ENCODE assay signal across 9 cellular contexts in genomic region chr11:67082071-67082791, GRCh38. TPM values are rescaled to one million over a fixed set of nuclear protein-coding genes. Genes with fewer than 3 reads are reported as not detected.
A peak's percentile ranks its signal among the peaks of the same experiment; 100 is the strongest.
DNase-seq lines count a peak whose midpoint lies in the region; ATAC-seq and TF ChIP-seq lines count a peak whose summit lies in the region.
"Had no signal": no experiment of that assay in that cellular context is flagged by ENCODE, and none has a peak within 500 bp of the region (broad histone marks: within the 10 kb centered on the region; RNA-seq: fewer than 3 reads in every experiment).

No MANE protein-coding gene starts in this region.

- no TSS peak for BruUV-seq in mammary epithelial cell (replicated peaks; lab: Mats Ljungman, UMichigan)

- H2BK15ac ChIP-seq in mesendoderm (replicated peaks; ENCODE audit: low read depth) = no peak overlapping the region

- intact Hi-C loops in mammary epithelial cell (cut with micrococcal nuclease) = no loop called here

- peak overlapping the region; percentile 55 for H2AFZ ChIP-seq in mammary epithelial cell (ENCODE audit: low read depth, low read length)

- H3K9me3 ChIP-seq in DOHH2 (ENCODE audit: control insufficient read depth, insufficient read depth, low read length) (no peaks in the 10 kb centered on the region), mammary epithelial cell (replicated peaks; ENCODE audit: insufficient read depth, low read length) (no peaks in the 10 kb centered on the region)

- no peak overlapping the region for H3K18ac ChIP-seq in mesendoderm (ENCODE audit: low read length)

- DNase-seq in NCI-H460 (ENCODE audit: extremely low read depth, low read depth) (peak; percentile 19), mammary epithelial cell (no peak), mesendoderm (peak; percentile 69), HEK293T (ENCODE audit: extremely low spot score) (no peak), osteocyte (ENCODE audit: extremely low spot score, unreplicated experiment) (no peak), NCI-H1417 (lab: John Stamatoyannopoulos, UW) (no peak)
- DNase-seq: amniotic stem cell had no signal

- H3K79me2 ChIP-seq in DOHH2 (ENCODE audit: control insufficient read depth, low read length) (no peaks in the 10 kb centered on the region), mammary epithelial cell (ENCODE audit: insufficient read depth, low read length) (no peaks in the 10 kb centered on the region), mesendoderm (ENCODE audit: control insufficient read depth, insufficient read depth, low read length) (no peaks in the 10 kb centered on the region)

- no peak overlapping the region for H3K4me3 Mint-ChIP-seq in osteocyte (ENCODE audit: unreplicated experiment)

- in situ Hi-C loops in mammary epithelial cell (cut with MboI; ENCODE audit: low sequenced_read_pairs in 2 of 2) = no loop called here

- CTCF ChIA-PET in mammary epithelial cell (lab: Charles Lee; ENCODE audit: low non-redundant PET) = no interaction called here
- CTCF ChIA-PET in HEK293T (lab: Yijun Ruan, JAX) = interaction anchor here (0.5 to 1.4 kb wide), 19 partner anchors 9 to 260 kb away, joined by 3 to 8 read pairs (median 3); partner anchors contain the start of gene SYT12

- no peak overlapping the region for H4K8ac ChIP-seq in mesendoderm (ENCODE audit: low read depth, low read length)

- H3K4me2 ChIP-seq in DOHH2 (ENCODE audit: low read length) (peak overlapping the region; percentile 66), mammary epithelial cell (ENCODE audit: insufficient read depth, low read depth, low read length) (peak overlapping the region; percentile 46), mesendoderm (ENCODE audit: low read length) (peak overlapping the region; percentile 35)

- ATAC-seq in GM18907 (IDR thresholded peaks at IDR 0.05; ENCODE audit: unreplicated experiment) = no peak

- H2AK5ac ChIP-seq in mesendoderm (ENCODE audit: low read length) = no peak overlapping the region

- peaks cover 25% of the 10 kb centered on the region for H3K4me1 Mint-ChIP-seq in osteocyte (ENCODE audit: unreplicated experiment)

- H3K4me1 ChIP-seq in DOHH2 (ENCODE audit: control insufficient read depth, low read length) (peaks cover 12% of the 10 kb centered on the region), mammary epithelial cell (ENCODE audit: insufficient read depth, low read length) (peaks cover 30% of the 10 kb centered on the region), mesendoderm (ENCODE audit: control insufficient read depth, low read depth, low read length) (no peaks in the 10 kb centered on the region)

- no peaks in the 10 kb centered on the region for H3K36me3 Mint-ChIP-seq in osteocyte (ENCODE audit: unreplicated experiment)

- H3K27ac ChIP-seq in DOHH2 (ENCODE audit: low read depth, low read length) (no peak overlapping the region), mammary epithelial cell (ENCODE audit: insufficient read depth, low read depth, low read length) (no peak overlapping the region), mesendoderm (ENCODE audit: low read depth, low read length) (no peak overlapping the region)

- H3F3A ChIP-seq in DOHH2 (ENCODE audit: control insufficient read depth, insufficient read depth) = no peaks in the 10 kb centered on the region

- no peaks in the 10 kb centered on the region for H3K9me3 Mint-ChIP-seq in osteocyte (ENCODE audit: unreplicated experiment)

- H3K27me3 Mint-ChIP-seq in osteocyte (ENCODE audit: unreplicated experiment) = no peaks in the 10 kb centered on the region

- no peak overlapping the region for H2BK5ac ChIP-seq in mesendoderm (ENCODE audit: low read length)

- no peaks in the 10 kb centered on the region for H3K79me1 ChIP-seq in mesendoderm (ENCODE audit: low read length)

- no peak overlapping the region for H3K4ac ChIP-seq in mesendoderm (ENCODE audit: low read depth, low read length)

- H4K5ac ChIP-seq in mesendoderm (ENCODE audit: low read length) = no peak overlapping the region

- H4K20me1 ChIP-seq in DOHH2 (ENCODE audit: control insufficient read depth, insufficient read depth, low read depth, low read length) (no peaks in the 10 kb centered on the region), mammary epithelial cell (ENCODE audit: insufficient read depth, low read length) (no peaks in the 10 kb centered on the region)

- H3K27me3 ChIP-seq in DOHH2 (ENCODE audit: control insufficient read depth, low read length) = peaks cover 5% of the 10 kb centered on the region
- no peaks in the 10 kb centered on the region for H3K27me3 ChIP-seq in mammary epithelial cell (ENCODE audit: insufficient read depth, low read length)
- H3K27me3 ChIP-seq in mesendoderm (ENCODE audit: insufficient read depth, low read length, poor library complexity) = no peaks in the 10 kb centered on the region

- no peak overlapping the region for H3K27ac Mint-ChIP-seq in osteocyte (ENCODE audit: unreplicated experiment)

- dilution Hi-C loops in mammary epithelial cell (cut with HindIII; ENCODE audit: low sequenced_read_pairs) = no loop called here

- H3K9me2 ChIP-seq in DOHH2 (replicated peaks; ENCODE audit: control insufficient read depth, low read length) = no peaks in the 10 kb centered on the region

- TF ChIP-seq CTCF in DOHH2 (IDR thresholded peaks at IDR 0.05; ENCODE audit: low read depth, low read length, poor library complexity, severe bottlenecking) (no peak), mammary epithelial cell (conservative IDR thresholded peaks at IDR 0.05 in 1 of 2, IDR thresholded peaks at IDR 0.05 in 1 of 2; ENCODE audit: extremely low read depth in 1 of 2, insufficient read depth in 1 of 2, low read depth in 1 of 2, low read length in 2 of 2) (peak in 1 of 2 donors; percentile 24), osteocyte (IDR thresholded peaks at IDR 0.05) (no peak)

- POLR2A ChIA-PET in HEK293T (lab: Yijun Ruan, JAX) = interaction anchor here (0.6 to 1.4 kb wide), 4 partner anchors 8 to 235 kb away, joined by 3 to 6 read pairs (median 4); partner anchors contain the start of gene GRK2

- no peaks in the 10 kb centered on the region for H3K36me3 ChIP-seq in DOHH2 (ENCODE audit: control insufficient read depth, low read length)
- no peaks in the 10 kb centered on the region for H3K36me3 ChIP-seq in mammary epithelial cell (ENCODE audit: insufficient read depth, low read length)
- H3K36me3 ChIP-seq in mesendoderm (ENCODE audit: control insufficient read depth, insufficient read depth, low read length) = no peaks in the 10 kb centered on the region

- H3K9ac ChIP-seq in mammary epithelial cell (ENCODE audit: insufficient read depth, low read length) (no peak overlapping the region), mesendoderm (ENCODE audit: low read length) (no peak overlapping the region)

- H3K56ac ChIP-seq in mesendoderm (ENCODE audit: low read length) = peak overlapping the region; percentile 28

- 53% methylated on average over 19 of the region's 20 CpGs for WGBS in mammary epithelial cell (ENCODE audit: low coverage, missing lambda C conversion rate)
- no CpG with 5 or more reads among the region's 20 CpGs for WGBS in mesendoderm (ENCODE audit: extremely low coverage, insufficient coverage, low lambda C conversion rate)

- H3K23ac ChIP-seq in mesendoderm (ENCODE audit: low read length) = no peak overlapping the region

- peak overlapping the region; percentile 37 for H3K4me3 ChIP-seq in DOHH2 (ENCODE audit: low read length)
- H3K4me3 ChIP-seq in mammary epithelial cell (replicated peaks in 1 of 3; ENCODE audit: insufficient read depth in 1 of 3, low read depth in 2 of 3, low read length in 3 of 3) = no peak overlapping the region
- no peak overlapping the region for H3K4me3 ChIP-seq in mesendoderm (ENCODE audit: low read length)

- no peak overlapping the region for H2BK120ac ChIP-seq in mesendoderm (ENCODE audit: low read depth, low read length)

TF ChIP-seq in HEK293T, 16 proteins besides CTCF, POLR2A, EP300 and RAD21 (continues in another document):
- TF ChIP-seq NFRKB (IDR thresholded peaks at IDR 0.05) (no peak), FOXA1 (IDR thresholded peaks at IDR 0.05) (no peak), SUZ12 (IDR thresholded peaks at IDR 0.05) (no peak), TARDBP (IDR thresholded peaks at IDR 0.05) (no peak), CTBP1 (IDR thresholded peaks at IDR 0.05; ENCODE audit: borderline replicate concordance) (no peak), HDGF (IDR thresholded peaks at IDR 0.05; ENCODE audit: borderline replicate concordance) (no peak), FOXM1 (IDR thresholded peaks at IDR 0.05; ENCODE audit: borderline replicate concordance) (no peak), ELF4 (IDR thresholded peaks at IDR 0.05) (no peak), SP1 (IDR thresholded peaks at IDR 0.05) (no peak), L3MBTL2 (conservative IDR thresholded peaks at IDR 0.05) (no peak), ARNT (IDR thresholded peaks at IDR 0.05) (no peak), LEF1 (IDR thresholded peaks at IDR 0.05; ENCODE audit: borderline replicate concordance) (no peak)

RNA-seq across cellular contexts. Expression of gene RHOD, which starts 25.6 kb away (rescaled TPM):
- total RNA-seq in NCI-H460 (2014; rRNA removed; shearing (Covaris generic)) = 6.5 and 8.9 TPM in 2 replicates
- polyA plus RNA-seq in NCI-H460 (2014; cell fraction: nucleus; rRNA removed) = 7.0 and 12.4 TPM in 2 replicates
- total RNA-seq in mammary epithelial cell = 100 to 1,000 TPM; 176 to 234 TPM
- 246 TPM for polyA plus RNA-seq in mammary epithelial cell
- polyA minus RNA-seq in mammary epithelial cell = 113 TPM
- 7.9 TPM for polyA plus RNA-seq in mesendoderm (2013, experiment 1 of 2)
- 8.5 TPM for polyA plus RNA-seq in mesendoderm (2013, experiment 2 of 2)
- total RNA-seq in osteocyte = 9.3 and 9.4 TPM in 2 replicates

RNA-seq across cellular contexts. Expression of gene KDM2A, which starts 36.8 kb away (rescaled TPM):
- 15.1 and 18.5 TPM in 2 replicates for total RNA-seq in NCI-H460 (2014; rRNA removed; shearing (Covaris generic))
- polyA plus RNA-seq in NCI-H460 (2014; cell fraction: nucleus; rRNA removed) = 13.5 and 17.7 TPM in 2 replicates
- total RNA-seq in mammary epithelial cell (10 to 100 TPM; 41.8 to 59.7 TPM), osteocyte (62.9 and 64.8 TPM in 2 replicates)
- 47.1 TPM for polyA plus RNA-seq in mammary epithelial cell
- polyA minus RNA-seq in mammary epithelial cell = 106 TPM
- polyA plus RNA-seq in mesendoderm (2013, experiment 1 of 2) = 37.4 TPM
- 35.7 TPM for polyA plus RNA-seq in mesendoderm (2013, experiment 2 of 2)

RNA-seq across cellular contexts. Expression of gene SYT12, which starts 59.3 kb away (rescaled TPM):
- 0.32 and 0.52 TPM in 2 replicates for total RNA-seq in NCI-H460 (2014; rRNA removed; shearing (Covaris generic))
- polyA plus RNA-seq in NCI-H460 (2014; cell fraction: nucleus; rRNA removed) = 0.18 and 0.21 TPM in 2 replicates
- total RNA-seq in mammary epithelial cell = 10 to 100 TPM in 1 of 2 donors, 1 to 10 TPM in 1; 1.2 to 26.3 TPM
- 1.1 TPM for polyA plus RNA-seq in mammary epithelial cell
- polyA minus RNA-seq in mammary epithelial cell = 4.0 TPM
- 0.37 TPM for polyA plus RNA-seq in mesendoderm (2013, experiment 1 of 2)
- polyA plus RNA-seq in mesendoderm (2013, experiment 2 of 2) = 0.34 TPM
- total RNA-seq in osteocyte = 1.4 and 1.7 TPM in 2 replicates

Comparison
In these comparisons a context has a peak if more than half of its experiments do, and no peak if none do; other contexts are left out.
1. DNase-seq: peak in NCI-H460 (single experiment) and mesendoderm (single experiment); none in mammary epithelial cell (single experiment), HEK293T (single experiment), osteocyte (single experiment) and NCI-H1417 (0 of 3).
2. RNA of gene RHOD, which starts 25.6 kb away (total RNA-seq): 176 to 234 TPM in mammary epithelial cell; 9.3 to 9.4 TPM in osteocyte and 6.5 to 8.9 TPM in NCI-H460; every median in the first group is over 10 times any median in the second.
3. Peak in every context shown above with its lines, with median percentiles within 50 percentile points of each other: H3K4me2 ChIP-seq.